10 cellular contexts compared by ENCODE assay signal in genomic region chr12:6424008-6424347, GRCh38. TPM values are rescaled to one million over a fixed set of nuclear protein-coding genes. Genes with fewer than 3 reads are reported as not detected.
DNase-seq lines count a peak whose midpoint lies in the region; ATAC-seq and TF ChIP-seq lines count a peak whose summit lies in the region.
"Had no signal": no experiment of that assay in that cellular context is flagged by ENCODE, and none has a peak within 500 bp of the region (broad histone marks: within the 10 kb centered on the region; RNA-seq: fewer than 3 reads in every experiment).

No MANE protein-coding gene starts in this region.

- TF ChIP-seq EP300 in ovary (IDR thresholded peaks at IDR 0.05): no peak

- H3K9me3 ChIP-seq in heart left ventricle (no peaks in the 10 kb centered on the region), aorta (ENCODE audit: control insufficient read depth, low read length) (no peaks in the 10 kb centered on the region), upper lobe of right lung (no peaks in the 10 kb centered on the region), ovary (no peaks in the 10 kb centered on the region)
- H3K9me3 ChIP-seq: Peyer's patch had no signal

- POLR2A ChIA-PET in activated naive CD8-positive, alpha-beta T cell treated with anti-CD3 and anti-CD28 coated beads, Interleukin-2, amount 10 ng/mL, durations not matched to agents 7 days and 5 days (lab: Charles Lee): interaction anchor here (0.6 to 6.5 kb wide), 15 partner anchors 20 to 131 kb away, joined by 3 to 78 read pairs (median 7); partner anchors contain the start of genes CD27, GAPDH, IFFO1 and MRPL51

- intact Hi-C loops in heart left ventricle (cut with DNase I): loop anchor here in 9 of 10 donors (2.0 to 10.0 kb wide), 7 partner anchors 38 to 133 kb away; partner anchors contain the start of genes IFFO1 (in 3 of the 9) and GAPDH (in 2 of the 9)
- intact Hi-C loops in cardiac septum (cut with DNase I): loop anchor here (5.0 kb wide), 1 partner anchor 128 kb away; no protein-coding TSS in a partner anchor
- intact Hi-C loops in aorta (cut with DNase I): loop anchor here (5.0 kb wide), 3 partner anchors 82 to 128 kb away; partner anchors contain the start of gene TNFRSF1A (in 1 of the 2)
- intact Hi-C loops in upper lobe of right lung (cut with DNase I): no loop called here
- intact Hi-C loops in ovary (cut with DNase I): loop anchor here (5.0 kb wide), 4 partner anchors 38 to 113 kb away; partner anchors contain the start of gene GAPDH (in 1 of the 4)

- H3K27me3 ChIP-seq in heart left ventricle (no peaks in the 10 kb centered on the region), aorta (ENCODE audit: control insufficient read depth in 1 of 2, insufficient read depth in 2 of 2, low read length in 1 of 2) (no peaks in the 10 kb centered on the region), upper lobe of right lung (no peaks in the 10 kb centered on the region), ovary (no peaks in the 10 kb centered on the region)
- H3K27me3 ChIP-seq: Peyer's patch had no signal

- H3K36me3 ChIP-seq in heart left ventricle (no peaks in the 10 kb centered on the region), aorta (ENCODE audit: control insufficient read depth in 1 of 2, insufficient read depth in 2 of 2, low read length in 1 of 2) (no peaks in the 10 kb centered on the region), upper lobe of right lung (no peaks in the 10 kb centered on the region), ovary (no peaks in the 10 kb centered on the region)
- H3K36me3 ChIP-seq: Peyer's patch, WERI-Rb-1 had no signal

- no peaks in the 10 kb centered on the region for H3K9me3 Mint-ChIP-seq in activated naive CD8-positive, alpha-beta T cell treated with anti-CD3 and anti-CD28 coated beads, Interleukin-2, amount 10 ng/mL, durations not matched to agents 7 days and 5 days

- peaks cover 45% of the 10 kb centered on the region for H3K4me1 Mint-ChIP-seq in activated naive CD8-positive, alpha-beta T cell treated with anti-CD3 and anti-CD28 coated beads, Interleukin-2, amount 10 ng/mL, durations not matched to agents 7 days and 5 days

- H3K4me3 ChIP-seq in heart left ventricle: no peak overlapping the region
- H3K4me3 ChIP-seq in aorta (ENCODE audit: low read length in 2 of 2): no peak overlapping the region
- no peak overlapping the region for H3K4me3 ChIP-seq in upper lobe of right lung
- no peak overlapping the region for H3K4me3 ChIP-seq in ovary
- H3K4me3 ChIP-seq: Peyer's patch had no signal

- H3K4me3 Mint-ChIP-seq in activated naive CD8-positive, alpha-beta T cell treated with anti-CD3 and anti-CD28 coated beads, Interleukin-2, amount 10 ng/mL, durations not matched to agents 7 days and 5 days: peak overlapping the region; percentile 11

- H3K27ac Mint-ChIP-seq in activated naive CD8-positive, alpha-beta T cell treated with anti-CD3 and anti-CD28 coated beads, Interleukin-2, amount 10 ng/mL, durations not matched to agents 7 days and 5 days: peak overlapping the region; percentile 76

- no peak for TF ChIP-seq CTCF in heart left ventricle (IDR thresholded peaks at IDR 0.05)
- TF ChIP-seq CTCF in upper lobe of right lung (IDR thresholded peaks at IDR 0.05): no peak
- TF ChIP-seq CTCF in ovary (IDR thresholded peaks at IDR 0.05): no peak

- peaks cover 7% of the 10 kb centered on the region for H3K27me3 Mint-ChIP-seq in activated naive CD8-positive, alpha-beta T cell treated with anti-CD3 and anti-CD28 coated beads, Interleukin-2, amount 10 ng/mL, durations not matched to agents 7 days and 5 days

- peak in 3 of 4 donors; percentile 28 to 38 (median 33) for ATAC-seq in heart left ventricle
- no peak for ATAC-seq in activated naive CD8-positive, alpha-beta T cell treated with anti-CD3 and anti-CD28 coated beads, Interleukin-2, amount 10 ng/mL, durations not matched to agents 7 days and 5 days (ENCODE audit: low read depth)
- ATAC-seq in aorta (ENCODE audit: low FRiP score): peak; percentile 24
- ATAC-seq in GM21360 (IDR thresholded peaks at IDR 0.05; ENCODE audit: unreplicated experiment): no peak
- no peak for ATAC-seq in upper lobe of right lung

- no peak for TF ChIP-seq POLR2A in heart left ventricle (IDR thresholded peaks at IDR 0.05)
- TF ChIP-seq POLR2A in ovary (IDR thresholded peaks at IDR 0.05): no peak

- peak overlapping the region in 1 of 12 donors; percentile 31 for H3K27ac ChIP-seq in heart left ventricle
- H3K27ac ChIP-seq in aorta (ENCODE audit: low read depth in 1 of 2, low read length in 2 of 2): no peak overlapping the region
- no peak overlapping the region for H3K27ac ChIP-seq in upper lobe of right lung
- H3K27ac ChIP-seq in ovary: no peak overlapping the region
- H3K27ac ChIP-seq: WERI-Rb-1 had no signal

- no peaks in the 10 kb centered on the region for H3K36me3 Mint-ChIP-seq in activated naive CD8-positive, alpha-beta T cell treated with anti-CD3 and anti-CD28 coated beads, Interleukin-2, amount 10 ng/mL, durations not matched to agents 7 days and 5 days

- H3K4me1 ChIP-seq in heart left ventricle (peaks cover 0 to 18% (median 5%) of the 10 kb centered on the region in 12 donors), aorta (ENCODE audit: control insufficient read depth in 1 of 2, insufficient read depth in 2 of 2, low read length in 2 of 2) (no peaks in the 10 kb centered on the region), upper lobe of right lung (peaks cover 8% of the 10 kb centered on the region), ovary (ENCODE audit: insufficient read depth) (peaks cover 3% of the 10 kb centered on the region)

- DNase-seq in heart left ventricle (no peak), cardiac septum (ENCODE audit: low spot score) (no peak), midbrain (lab: John Stamatoyannopoulos, UW) (peak; percentile 17), aorta (no peak), upper lobe of right lung (no peak), ovary (no peak)
- DNase-seq in activated naive CD8-positive, alpha-beta T cell treated with anti-CD3 and anti-CD28 coated beads, Interleukin-2, amount 10 ng/mL, durations not matched to agents 7 days and 5 days: no peak

- WGBS in heart left ventricle, 4 donors: 44 to 59% (median 50%) methylated on average over 6 of the region's 6 CpGs
- WGBS in aorta, 2 donors: 45% methylated on average over 6 of the region's 6 CpGs
- WGBS in ovary, 3 donors: 48 to 56% (median 49%) methylated on average over 6 of the region's 6 CpGs

RNA-seq across cellular contexts. Expression of gene CD27, which starts 20.8 kb away (rescaled TPM):
- total RNA-seq in heart left ventricle (1 to 10 TPM in 1 of 9 donors, under 1 TPM in 3, not detected in 5; 0.27 to 5.3 (median 0.42) TPM), cardiac septum (not detected), aorta (1 to 10 TPM; 1.2 TPM), upper lobe of right lung (1.5 TPM), ovary (under 1 TPM in 5 of 7 donors, not detected in 2; 0.34 to 0.87 (median 0.55) TPM)
- polyA plus RNA-seq in heart left ventricle (under 1 TPM in 1 of 2 donors, not detected in 1; 0.19 TPM), aorta (under 1 TPM; 0.51 to 0.88 TPM), ovary (under 1 TPM; 0.38 to 0.63 TPM)
- total RNA-seq in activated naive CD8-positive, alpha-beta T cell treated with anti-CD3 and anti-CD28 coated beads, Interleukin-2, amount 10 ng/mL, durations not matched to agents 7 days and 5 days: 100 to 1,000 TPM; 152 to 158 TPM

RNA-seq across cellular contexts. Expression of gene TAPBPL, which starts 27.9 kb away (rescaled TPM):
- 10 to 100 TPM in 8 of 9 donors, 1 to 10 TPM in 1; 6.9 to 55.6 (median 14.1) TPM for total RNA-seq in heart left ventricle
- 10 to 100 TPM in 1 of 2 donors, 1 to 10 TPM in 1; 5.4 to 10.2 TPM for polyA plus RNA-seq in heart left ventricle
- total RNA-seq in cardiac septum: 17.2 TPM
- 10 to 100 TPM; 49.4 to 50.1 TPM for total RNA-seq in activated naive CD8-positive, alpha-beta T cell treated with anti-CD3 and anti-CD28 coated beads, Interleukin-2, amount 10 ng/mL, durations not matched to agents 7 days and 5 days
- 10 to 100 TPM; 14.6 to 29.3 TPM for total RNA-seq in aorta
- polyA plus RNA-seq in aorta: 10 to 100 TPM; 22.0 to 25.9 TPM
- total RNA-seq in upper lobe of right lung: 28.4 TPM
- total RNA-seq in ovary: 10 to 100 TPM; 10.3 to 23.4 (median 15.3) TPM
- 10 to 100 TPM; 16.5 to 37.5 TPM for polyA plus RNA-seq in ovary

RNA-seq across cellular contexts. Expression of gene LTBR, which starts 40.0 kb away (rescaled TPM):
- total RNA-seq in heart left ventricle: 10 to 100 TPM; 16.0 to 83.4 (median 26.2) TPM
- 10 to 100 TPM; 22.8 to 41.8 TPM for polyA plus RNA-seq in heart left ventricle
- 29.4 TPM for total RNA-seq in cardiac septum
- total RNA-seq in activated naive CD8-positive, alpha-beta T cell treated with anti-CD3 and anti-CD28 coated beads, Interleukin-2, amount 10 ng/mL, durations not matched to agents 7 days and 5 days: 1 to 10 TPM in 1 of 2 experiments, under 1 TPM in 1; 0.61 to 1.4 TPM
- 100 to 1,000 TPM in 1 of 2 donors, 10 to 100 TPM in 1; 83.1 to 103 TPM for total RNA-seq in aorta
- polyA plus RNA-seq in aorta: 10 to 100 TPM; 20.5 to 87.8 TPM
- total RNA-seq in upper lobe of right lung: 156 TPM
- total RNA-seq in ovary: 100 to 1,000 TPM in 3 of 7 donors, 10 to 100 TPM in 4; 55.8 to 131 (median 92.6) TPM
- 10 to 100 TPM; 21.9 to 65.7 TPM for polyA plus RNA-seq in ovary

RNA-seq across cellular contexts. Expression of gene VAMP1, which starts 46.5 kb away (rescaled TPM):
- total RNA-seq in heart left ventricle (1 to 10 TPM; 2.1 to 8.3 (median 3.4) TPM), cardiac septum (4.1 TPM), aorta (10 to 100 TPM in 1 of 2 donors, 1 to 10 TPM in 1; 9.7 to 23.9 TPM), upper lobe of right lung (6.3 TPM), ovary (10 to 100 TPM in 1 of 7 donors, 1 to 10 TPM in 6; 2.5 to 10.5 (median 5.8) TPM)
- polyA plus RNA-seq in heart left ventricle (1 to 10 TPM; 2.7 to 6.2 TPM), aorta (10 to 100 TPM; 14.8 to 44.0 TPM), ovary (10 to 100 TPM in 1 of 2 donors, 1 to 10 TPM in 1; 5.2 to 11.9 TPM)
- 10 to 100 TPM; 65.5 to 72.1 TPM for total RNA-seq in activated naive CD8-positive, alpha-beta T cell treated with anti-CD3 and anti-CD28 coated beads, Interleukin-2, amount 10 ng/mL, durations not matched to agents 7 days and 5 days

RNA-seq across cellular contexts. Expression of gene SCNN1A, which starts 48.6 kb away (rescaled TPM):
- total RNA-seq in heart left ventricle (1 to 10 TPM in 1 of 9 donors, under 1 TPM in 4, not detected in 4; 0.35 to 3.9 (median 0.55) TPM), cardiac septum (0.46 TPM), aorta (1 to 10 TPM; 1.5 to 2.4 TPM), upper lobe of right lung (199 TPM), ovary (100 to 1,000 TPM in 1 of 7 donors, 10 to 100 TPM in 4, 1 to 10 TPM in 2; 3.3 to 141 (median 17.0) TPM)
- polyA plus RNA-seq in heart left ventricle (under 1 TPM; 0.11 to 0.15 TPM), aorta (1 to 10 TPM in 1 of 2 donors, under 1 TPM in 1; 0.61 to 1.5 TPM), ovary (1 to 10 TPM; 1.2 to 1.6 TPM)
- 1 to 10 TPM in 1 of 2 experiments, under 1 TPM in 1; 0.43 to 1.1 TPM for total RNA-seq in activated naive CD8-positive, alpha-beta T cell treated with anti-CD3 and anti-CD28 coated beads, Interleukin-2, amount 10 ng/mL, durations not matched to agents 7 days and 5 days

Comparison
In these comparisons a context has a peak if more than half of its experiments do, and no peak if none do; other contexts are left out.
1. ATAC-seq: peak in heart left ventricle (3 of 4) and aorta (single experiment); none in activated naive CD8-positive, alpha-beta T cell treated with anti-CD3 and anti-CD28 coated beads, Interleukin-2, amount 10 ng/mL, durations not matched to agents 7 days and 5 days (single experiment), GM21360 (single experiment) and upper lobe of right lung (single experiment).
2. RNA of gene CD27, which starts 20.8 kb away (total RNA-seq): 152 to 158 TPM in activated naive CD8-positive, alpha-beta T cell treated with anti-CD3 and anti-CD28 coated beads, Interleukin-2, amount 10 ng/mL, durations not matched to agents 7 days and 5 days; 1.5 TPM in upper lobe of right lung (single experiment), 1.2 TPM in aorta, 0.34 to 0.87 TPM in ovary, 0.27 to 5.3 TPM in heart left ventricle and not detected in cardiac septum (single experiment); every median in the first group is over 10 times any median in the second.
3. RNA of gene LTBR, which starts 40.0 kb away (total RNA-seq): 156 TPM in upper lobe of right lung (single experiment), 83.1 to 103 TPM in aorta, 55.8 to 131 TPM in ovary, 29.4 TPM in cardiac septum (single experiment) and 16.0 to 83.4 TPM in heart left ventricle; 0.61 to 1.4 TPM in activated naive CD8-positive, alpha-beta T cell treated with anti-CD3 and anti-CD28 coated beads, Interleukin-2, amount 10 ng/mL, durations not matched to agents 7 days and 5 days; every median in the first group is over 4 times any median in the second.